Comparison of ENCODE assay signal across 12 cellular contexts in the genomic region with DNA sequence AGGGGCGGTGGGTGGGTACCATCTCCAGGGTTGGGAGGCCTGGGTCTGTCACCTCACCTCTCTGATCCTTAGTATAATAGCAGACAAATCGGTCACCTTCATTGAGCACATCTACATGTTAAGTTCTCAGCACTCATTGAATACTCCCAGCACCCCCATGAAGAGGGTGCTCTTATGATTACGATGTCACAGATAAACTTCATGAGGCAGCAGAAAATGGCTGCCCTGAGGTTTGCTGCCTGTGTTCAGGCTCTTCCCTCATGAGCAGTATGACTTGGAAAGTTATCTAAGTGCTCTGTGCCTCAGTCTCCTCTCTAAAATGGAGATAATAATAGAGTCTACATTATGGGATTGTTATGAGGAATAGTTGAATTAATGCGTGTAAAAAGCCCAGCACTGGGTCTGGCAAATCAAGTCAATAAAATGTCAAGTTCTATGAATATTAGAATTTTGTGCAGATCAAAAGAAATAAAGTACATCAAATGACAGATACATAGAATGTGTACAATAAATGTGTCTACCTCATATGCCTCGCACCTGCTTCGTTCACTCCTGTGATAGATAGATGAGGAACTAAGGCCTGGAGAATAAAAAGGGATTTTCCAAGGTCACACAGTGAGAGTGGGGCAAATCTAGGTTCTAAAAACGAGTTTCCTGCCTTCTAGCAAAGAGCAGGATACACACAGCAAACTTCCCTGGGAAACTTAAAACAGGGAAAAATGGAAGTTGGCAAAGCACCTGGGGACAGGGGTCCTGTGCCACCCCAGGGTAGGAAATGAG.
"Had no signal": no experiment of that assay in that cellular context is flagged by ENCODE, and none has a peak within 500 bp of the region (broad histone marks: within the 10 kb centered on the region; RNA-seq: fewer than 3 reads in every experiment).

No MANE protein-coding gene starts in this region.

- H3K27ac Mint-ChIP-seq: activated CD4-positive, alpha-beta T cell treated with anti-CD3 and anti-CD28 coated beads, Interleukin-2, amount 10 ng/mL, durations not matched to agents 7 days and 5 days; activated naive CD4-positive, alpha-beta T cell treated with anti-CD3 and anti-CD28 coated beads for 36 hours; activated T-helper 1 cell treated with anti-CD3 and anti-CD28 coated beads, Interleukin-12 subunit alpha, Interleukin-12 subunit beta, Interleukin-2, Interleukin-4 antibody, amounts not matched to agents 30 ng/mL and 10 ng/mL and 1 ng/mL, durations not matched to agents 14 hours and 24 hours and 36 hours; endodermal cell; stimulated activated naive CD8-positive, alpha-beta T cell treated with anti-CD3 and anti-CD28 coated beads, Interleukin-15, amount 100 ng/mL, for 72 hours; T-helper 2 cell treated with Interferon-gamma antibody and Interleukin-4, amounts not matched to agents 5 μg/mL and 100 μg/mL, for 36 hours had no signal

- H3K9me3 ChIP-seq: gastrocnemius medialis, lower lobe of right lung, psoas muscle, upper lobe of right lung had no signal

- H3K4me3 Mint-ChIP-seq: activated CD4-positive, alpha-beta T cell treated with anti-CD3 and anti-CD28 coated beads, Interleukin-2, amount 10 ng/mL, durations not matched to agents 7 days and 5 days; activated naive CD4-positive, alpha-beta T cell treated with anti-CD3 and anti-CD28 coated beads for 36 hours; activated T-helper 1 cell treated with anti-CD3 and anti-CD28 coated beads, Interleukin-12 subunit alpha, Interleukin-12 subunit beta, Interleukin-2, Interleukin-4 antibody, amounts not matched to agents 30 ng/mL and 10 ng/mL and 1 ng/mL, durations not matched to agents 14 hours and 24 hours and 36 hours; endodermal cell; T-helper 2 cell treated with Interferon-gamma antibody and Interleukin-4, amounts not matched to agents 5 μg/mL and 100 μg/mL, for 36 hours had no signal

- ATAC-seq: gastrocnemius medialis, lower lobe of right lung, sciatic nerve had no signal

- H3K4me1 Mint-ChIP-seq: activated CD4-positive, alpha-beta T cell treated with anti-CD3 and anti-CD28 coated beads, Interleukin-2, amount 10 ng/mL, durations not matched to agents 7 days and 5 days; stimulated activated naive CD8-positive, alpha-beta T cell treated with anti-CD3 and anti-CD28 coated beads, Interleukin-15, amount 100 ng/mL, for 72 hours had no signal

- H3K4me1 ChIP-seq: gastrocnemius medialis, lower lobe of right lung, psoas muscle, spleen, upper lobe of right lung had no signal

- H3K27me3 ChIP-seq: gastrocnemius medialis, spleen, upper lobe of right lung had no signal

- DNase-seq: gastrocnemius medialis; lower lobe of right lung; psoas muscle; spleen; stimulated activated naive CD8-positive, alpha-beta T cell treated with anti-CD3 and anti-CD28 coated beads, Interleukin-15, amount 100 ng/mL, for 72 hours; upper lobe of right lung had no signal

- H3K27ac ChIP-seq: gastrocnemius medialis, lower lobe of right lung, psoas muscle, spleen, upper lobe of right lung had no signal

- H3K4me3 ChIP-seq: gastrocnemius medialis, lower lobe of right lung, psoas muscle, spleen, upper lobe of right lung had no signal

- H3K9me3 Mint-ChIP-seq: activated naive CD4-positive, alpha-beta T cell treated with anti-CD3 and anti-CD28 coated beads for 36 hours had no signal

- H3K36me3 ChIP-seq: gastrocnemius medialis, lower lobe of right lung, spleen, upper lobe of right lung had no signal
